In genomic region chr2:71605173-71605641, GRCh38 we compare ENCODE assay signal across 15 cellular contexts.
A peak's percentile ranks its signal among the peaks of the same experiment; 100 is the strongest.
DNase-seq lines count a peak whose midpoint lies in the region; ATAC-seq, FAIRE-seq and TF ChIP-seq lines count a peak whose summit lies in the region.
"Had no signal": no experiment of that assay in that cellular context is flagged by ENCODE, and none has a peak within 500 bp of the region (broad histone marks: within the 10 kb centered on the region; RNA-seq: fewer than 3 reads in every experiment).

No MANE protein-coding gene starts in this region.

- 63 to 76% (median 69%) methylated on average over 8 to 9 of the region's 9 CpGs for WGBS in adrenal gland, 4 donors

- DNase-seq in adrenal gland (peak in 5 of 7 donors; percentile 2 to 35 (median 10)), kidney (peak; percentile 51), gastrocnemius medialis (peak in 1 of 2 donors; percentile 4)
- DNase-seq in stimulated activated CD4-positive, alpha-beta T cell treated with anti-CD3 and anti-CD28 coated beads, Interleukin-2, amount 100 ng/mL, for 24 hours: no peak
- DNase-seq: CD4-positive, CD25-positive, alpha-beta regulatory T cell; effector memory CD8-positive, alpha-beta T cell; hippocampal formation; stimulated activated CD4-positive, alpha-beta T cell treated with anti-CD3 and anti-CD28 coated beads, Interleukin-4, amount 100 ng/mL, for 24 hours; stimulated activated naive CD8-positive, alpha-beta T cell treated with anti-CD3 and anti-CD28 coated beads, Interleukin-15, amount 100 ng/mL, for 72 hours had no signal

- ATAC-seq in gastrocnemius medialis: peak in 1 of 2 donors; percentile 18
- no peak for ATAC-seq in HG03025 (IDR thresholded peaks at IDR 0.05; ENCODE audit: low FRiP score, unreplicated experiment)
- ATAC-seq in GM21367 (IDR thresholded peaks at IDR 0.05; ENCODE audit: unreplicated experiment): no peak
- ATAC-seq: effector memory CD8-positive, alpha-beta T cell; stimulated activated naive CD8-positive, alpha-beta T cell treated with anti-CD3 and anti-CD28 coated beads, Interleukin-15, amount 100 ng/mL, for 72 hours had no signal

- no peaks in the 10 kb centered on the region for H3K36me3 ChIP-seq in HUES6 (ENCODE audit: control insufficient read depth, insufficient read depth, low read length)
- H3K36me3 ChIP-seq in adrenal gland (replicated peaks in 1 of 2): no peaks in the 10 kb centered on the region
- no peaks in the 10 kb centered on the region for H3K36me3 ChIP-seq in kidney (ENCODE audit: control insufficient read depth in 1 of 2, insufficient read depth in 2 of 2, low read length in 2 of 2)
- peaks cover 0 to 47% of the 10 kb centered on the region in 2 donors for H3K36me3 ChIP-seq in gastrocnemius medialis
- H3K36me3 ChIP-seq: ascending aorta had no signal

- peaks cover 26% of the 10 kb centered on the region for H3K4me1 ChIP-seq in HUES6 (ENCODE audit: control insufficient read depth, insufficient read depth, low read length)
- peaks cover 3 to 11% of the 10 kb centered on the region in 2 donors for H3K4me1 ChIP-seq in adrenal gland (replicated peaks in 1 of 2)
- H3K4me1 ChIP-seq in kidney (ENCODE audit: control insufficient read depth in 1 of 2, insufficient read depth in 1 of 2, low read depth in 1 of 2, low read length in 2 of 2): peaks cover 0 to 10% of the 10 kb centered on the region in 2 donors
- H3K4me1 ChIP-seq in gastrocnemius medialis: peaks cover 4 to 10% of the 10 kb centered on the region in 2 donors
- H3K4me1 ChIP-seq: ascending aorta had no signal

- no peak for FAIRE-seq in kidney (lab: Jason Lieb, UNC)
- FAIRE-seq: G401.6, GM18507 had no signal

- H3K27ac ChIP-seq in HUES6 (ENCODE audit: low read depth, low read length) (no peak overlapping the region), adrenal gland (peak overlapping the region in 1 of 5 donors; percentile 36), kidney (ENCODE audit: low read depth in 2 of 2, low read length in 2 of 2) (no peak overlapping the region), gastrocnemius medialis (peak overlapping the region in 3 of 4 donors; percentile 52 to 67 (median 62))
- H3K27ac ChIP-seq: ascending aorta had no signal

- TF ChIP-seq CTCF in adrenal gland (IDR thresholded peaks at IDR 0.05) (no peak), kidney (IDR thresholded peaks at IDR 0.05; ENCODE audit: borderline replicate concordance, extremely low read depth, insufficient read depth) (no peak), gastrocnemius medialis (IDR thresholded peaks at IDR 0.05 in 4 of 5, conservative IDR thresholded peaks at IDR 0.05 in 1 of 5) (no peak)

- H3K9ac ChIP-seq in HUES6 (ENCODE audit: low read length) (peak overlapping the region; percentile 21), kidney (ENCODE audit: low read length in 2 of 2) (no peak overlapping the region)

- H3K27me3 ChIP-seq in HUES6 (ENCODE audit: control insufficient read depth, insufficient read depth, low read length) (peaks cover 20% of the 10 kb centered on the region; the same call in 1 of the 2 replicates), adrenal gland (no peaks in the 10 kb centered on the region), gastrocnemius medialis (no peaks in the 10 kb centered on the region)
- H3K27me3 ChIP-seq: ascending aorta had no signal

- H3K4me3 ChIP-seq in HUES6 (ENCODE audit: low read depth, low read length) (peak overlapping the region; percentile 19; the same call in 1 of the 2 replicates), adrenal gland (no peak overlapping the region), kidney (ENCODE audit: low read length in 2 of 2) (no peak overlapping the region), gastrocnemius medialis (no peak overlapping the region)
- H3K4me3 ChIP-seq: ascending aorta had no signal

- H3K9me3 ChIP-seq in HUES6 (ENCODE audit: control insufficient read depth, insufficient read depth, low read depth, low read length) (no peaks in the 10 kb centered on the region), adrenal gland (replicated peaks in 1 of 3) (no peaks in the 10 kb centered on the region), kidney (ENCODE audit: control insufficient read depth in 1 of 2, low read length in 2 of 2) (no peaks in the 10 kb centered on the region), gastrocnemius medialis (no peaks in the 10 kb centered on the region)
- H3K9me3 ChIP-seq: ascending aorta had no signal

- intact Hi-C loops in adrenal gland (cut with DNase I): loop anchor here in 1 of 2 donors (5.0 kb wide), 1 partner anchor 187 kb away; no protein-coding TSS in a partner anchor
- intact Hi-C loops in kidney (cut with DNase I): no loop called here
- intact Hi-C loops in gastrocnemius medialis (cut with DNase I; ENCODE audit: low total_unique reads): loop anchor here (10.0 kb wide), 1 partner anchor 390 kb away; no protein-coding TSS in a partner anchor

- in situ Hi-C loops in gastrocnemius medialis (cut with MboI; ENCODE audit: low sequenced_read_pairs in 4 of 4): loop anchor here in 3 of 4 donors (25.0 kb wide), 1 partner anchor 182 kb away; no protein-coding TSS in a partner anchor

- no peak for TF ChIP-seq POLR2A in adrenal gland (IDR thresholded peaks at IDR 0.05)
- TF ChIP-seq POLR2A in gastrocnemius medialis (IDR thresholded peaks at IDR 0.05): no peak

Comparison
In these comparisons a context has a peak if more than half of its experiments do, and no peak if none do; other contexts are left out.
1. H3K27ac ChIP-seq: peak in gastrocnemius medialis (3 of 4); none in HUES6 (single experiment) and kidney (0 of 2).
2. DNase-seq: peak in adrenal gland (5 of 7) and kidney (single experiment); none in stimulated activated CD4-positive, alpha-beta T cell treated with anti-CD3 and anti-CD28 coated beads, Interleukin-2, amount 100 ng/mL, for 24 hours (0 of 2).